ENCODE assay signal across 9 cellular contexts in genomic region chr12:118237053-118237665, GRCh38.
DNase-seq lines count a peak whose midpoint lies in the region; ATAC-seq, FAIRE-seq and TF ChIP-seq lines count a peak whose summit lies in the region.
"Had no signal": no experiment of that assay in that cellular context is flagged by ENCODE, and none has a peak within 500 bp of the region (broad histone marks: within the 10 kb centered on the region; RNA-seq: fewer than 3 reads in every experiment).

No MANE protein-coding gene starts in this region.

- in situ Hi-C loops in KBM-7 (cut with MboI; ENCODE audit: low pct_unique_long_range_greater_than_20kb, low sequenced_read_pairs) = no loop called here

- peak overlapping the region in 1 of 2 donors; percentile 77 for H3K27ac ChIP-seq in left lung

- no peak for TF ChIP-seq POLR2A in H54 (IDR thresholded peaks at IDR 0.05; ENCODE audit: low read depth, low read length)

- ATAC-seq in GM18520 (IDR thresholded peaks at IDR 0.05; ENCODE audit: unreplicated experiment) (peak; percentile 87), GM21786 (IDR thresholded peaks at IDR 0.05; ENCODE audit: unreplicated experiment) (peak; percentile 88), left lung (peak; percentile 54)

- no peaks in the 10 kb centered on the region for H3K9me3 ChIP-seq in left lung

- H3K4me3 ChIP-seq in left lung = no peak overlapping the region

- peaks cover 0 to 13% of the 10 kb centered on the region in 2 donors for H3K4me1 ChIP-seq in left lung

- H3K27me3 ChIP-seq in left lung = no peaks in the 10 kb centered on the region

- H3K36me3 ChIP-seq in left lung = peaks cover 0 to 39% of the 10 kb centered on the region in 2 donors

- intact Hi-C loops in left lung (cut with DNase I) = no loop called here

- TF ChIP-seq CTCF in left lung (IDR thresholded peaks at IDR 0.05) = no peak

- DNase-seq in KBM-7 (peak; percentile 78), left lung (no peak), epidermal melanocyte (ENCODE audit: insufficient read length, low spot score) (no peak), NCI-H2171 (lab: John Stamatoyannopoulos, UW) (no peak), DMS53 (lab: John Stamatoyannopoulos, UW) (no peak), H54 (ENCODE audit: insufficient read length, low spot score) (no peak)

- no peak for FAIRE-seq in H54 (lab: Jason Lieb, UNC)
- FAIRE-seq: H1 had no signal
